30 cellular contexts compared by ENCODE assay signal in genomic region chr12:101564912-101565311, GRCh38. TPM values are rescaled to one million over a fixed set of nuclear protein-coding genes. Genes with fewer than 3 reads are reported as not detected.
A peak's percentile ranks its signal among the peaks of the same experiment; 100 is the strongest.
DNase-seq lines count a peak whose midpoint lies in the region; TF ChIP-seq lines count a peak whose summit lies in the region.
"Had no signal": no experiment of that assay in that cellular context is flagged by ENCODE, and none has a peak within 500 bp of the region (broad histone marks: within the 10 kb centered on the region; RNA-seq: fewer than 3 reads in every experiment).

No MANE protein-coding gene starts in this region.

- TF ChIP-seq CTCF in GM12865 (IDR thresholded peaks at IDR 0.05; ENCODE audit: insufficient read depth, low read depth, low read length, missing control alignments) = no peak
- TF ChIP-seq CTCF in fibroblast of villous mesenchyme (IDR thresholded peaks at IDR 0.05; ENCODE audit: insufficient read depth, low read depth, low read length) = no peak
- no peak for TF ChIP-seq CTCF in colonic mucosa (IDR thresholded peaks at IDR 0.05)
- TF ChIP-seq CTCF in OCI-LY7 (conservative IDR thresholded peaks at IDR 0.05; ENCODE audit: low read length) = no peak

- no peaks in the 10 kb centered on the region for H3K9me2 ChIP-seq in OCI-LY7 (ENCODE audit: insufficient read depth, low read length)

- intact Hi-C loops in colonic mucosa (cut with DNase I) = no loop called here
- intact Hi-C loops in OCI-LY7 (cut with micrococcal nuclease; ENCODE audit: unreplicated experiment) = no loop called here

- H2AFZ ChIP-seq in OCI-LY7 (ENCODE audit: low read length) = no peak overlapping the region

- H3K4me3 ChIP-seq in GM12865 (ENCODE audit: low read depth, low read length) (no peak overlapping the region), fibroblast of villous mesenchyme (ENCODE audit: low read depth, low read length) (no peak overlapping the region), colonic mucosa (no peak overlapping the region), OCI-LY7 (ENCODE audit: low read depth, low read length, poor library complexity, severe bottlenecking) (no peak overlapping the region), MG63 (no peak overlapping the region)
- H3K4me3 ChIP-seq: esophagus squamous epithelium, lower lobe of right lung, pancreas, right atrium auricular region, suprapubic skin had no signal

- peak; percentile 5 for DNase-seq in DMS53 (lab: John Stamatoyannopoulos, UW)
- no peak for DNase-seq in DMS53 treated with DMSO at 0.1 percent for 48 hours (lab: John Stamatoyannopoulos, UW; ENCODE audit: unreplicated experiment)
- peak; percentile 47 for DNase-seq in GM12865 (ENCODE audit: low read depth)
- peak; percentile 61 for DNase-seq in NCI-H82 (lab: John Stamatoyannopoulos, UW)
- DNase-seq in fibroblast of villous mesenchyme (ENCODE audit: low read depth) = peak; percentile 2
- no peak for DNase-seq in colonic mucosa
- no peak for DNase-seq in OCI-LY7 (ENCODE audit: low spot score)
- DNase-seq in MG63 = no peak
- DNase-seq: 8988T; activated naive CD4-positive, alpha-beta T cell treated with anti-CD3 and anti-CD28 coated beads, Interleukin-2, amount 50 U/mL, for 16 hours; activated T-cell treated with anti-CD3 and anti-CD28 coated beads, Interleukin-2, amount 50 U/mL, for 48 hours; CD8-positive, alpha-beta T cell; cortex of kidney; DMS79; esophagus squamous epithelium; KG1; lower lobe of right lung; NCI-H1092; NCI-H526 treated with DMSO at 0.1 percent for 48 hours; nephron progenitor cell; pancreas; PC-3; SHP77; stimulated activated CD4-positive, alpha-beta T cell treated with anti-CD3 and anti-CD28 coated beads, Interleukin-12 subunit alpha, Interleukin-12 subunit beta, amount 100 ng/mL, for 4 hours; stimulated activated CD4-positive, alpha-beta T cell treated with anti-CD3 and anti-CD28 coated beads, Interleukin-4, amount 100 ng/mL, for 24 hours; stimulated activated naive B cell treated with anti-CD40 and anti-IgM and Interleukin-4, amounts not matched to agents 10 μg/mL and 1 μg/mL and 100 μg/mL, for 72 hours; T-cell had no signal

- POLR2A ChIA-PET in OCI-LY7 (lab: Charles Lee) = no interaction called here

- BruUV-seq in OCI-LY7 (replicated peaks; lab: Mats Ljungman, UMichigan) = no TSS peak

- H3K27me3 ChIP-seq in colonic mucosa (no peaks in the 10 kb centered on the region), MG63 (no peaks in the 10 kb centered on the region)
- H3K27me3 ChIP-seq: esophagus squamous epithelium, pancreas, right atrium auricular region, suprapubic skin had no signal

- H3K4me2 ChIP-seq in OCI-LY7 (ENCODE audit: low read length) = no peak overlapping the region

- no peaks in the 10 kb centered on the region for H3K36me3 ChIP-seq in colonic mucosa
- H3K36me3 ChIP-seq in OCI-LY7 (ENCODE audit: insufficient read depth, low read length) = no peaks in the 10 kb centered on the region
- H3K36me3 ChIP-seq in MG63 = no peaks in the 10 kb centered on the region
- H3K36me3 ChIP-seq: esophagus squamous epithelium, lower lobe of right lung, pancreas, right atrium auricular region, suprapubic skin had no signal

- H3K9me3 ChIP-seq in colonic mucosa = no peaks in the 10 kb centered on the region
- no peaks in the 10 kb centered on the region for H3K9me3 ChIP-seq in OCI-LY7 (ENCODE audit: low read length)
- no peaks in the 10 kb centered on the region for H3K9me3 ChIP-seq in MG63
- H3K9me3 ChIP-seq: esophagus squamous epithelium, lower lobe of right lung, pancreas, suprapubic skin had no signal

- no peaks in the 10 kb centered on the region for H4K20me1 ChIP-seq in OCI-LY7 (ENCODE audit: insufficient read depth, low read length)

- CTCF ChIA-PET in OCI-LY7 (lab: Charles Lee; ENCODE audit: unreplicated experiment) = no interaction called here

- no peaks in the 10 kb centered on the region for H3K4me1 ChIP-seq in colonic mucosa
- H3K4me1 ChIP-seq in OCI-LY7 (ENCODE audit: insufficient read depth, low read length, poor library complexity, severe bottlenecking) = peaks cover 2% of the 10 kb centered on the region
- H3K4me1 ChIP-seq: esophagus squamous epithelium had no signal

- no peak overlapping the region for H3K27ac ChIP-seq in colonic mucosa
- no peak overlapping the region for H3K27ac ChIP-seq in OCI-LY7 (ENCODE audit: low read depth, low read length, poor library complexity, severe bottlenecking)
- H3K27ac ChIP-seq: esophagus squamous epithelium, lower lobe of right lung, pancreas, right atrium auricular region, suprapubic skin had no signal

- H3K9ac ChIP-seq in colonic mucosa (ENCODE audit: low read depth in 2 of 2, low read length in 2 of 2) = no peak overlapping the region

- H3K79me2 ChIP-seq in OCI-LY7 (ENCODE audit: insufficient read depth, low read depth, low read length) = no peaks in the 10 kb centered on the region

RNA-seq across cellular contexts. Expression of gene MYBPC1, which starts 29.9 kb away (rescaled TPM):
- total RNA-seq in fibroblast of villous mesenchyme (not detected in 2 replicates), colonic mucosa (1 to 10 TPM in 1 of 2 donors, under 1 TPM in 1; 0.89 to 4.2 TPM), OCI-LY7 (2022) (not detected in 2 replicates)
- total RNA-seq in OCI-LY7 (2014; rRNA removed; shearing (Covaris generic)) = not detected in 2 replicates
- not detected in 2 replicates for total RNA-seq in MG63 (2014; rRNA removed; shearing (Covaris generic); ENCODE audit: low replicate concordance)
- total RNA-seq: CD8-positive, alpha-beta T cell; esophagus squamous epithelium; kidney epithelial cell; lower lobe of right lung; PC-3; T-cell had no signal

Comparison
In these comparisons a context has a peak if more than half of its experiments do, and no peak if none do; other contexts are left out.
1. DNase-seq: peak in DMS53 (single experiment), GM12865 (single experiment), NCI-H82 (single experiment) and fibroblast of villous mesenchyme (single experiment); none in DMS53 treated with DMSO at 0.1 percent for 48 hours (single experiment), colonic mucosa (single experiment), OCI-LY7 (single experiment) and MG63 (single experiment).